ENCODE assay signal across 13 cellular contexts in genomic region chr22:38864361-38865191, GRCh38. TPM values are rescaled to one million over a fixed set of nuclear protein-coding genes. Genes with fewer than 3 reads are reported as not detected.
DNase-seq lines count a peak whose midpoint lies in the region; ATAC-seq, FAIRE-seq and TF ChIP-seq lines count a peak whose summit lies in the region.
"Had no signal": no experiment of that assay in that cellular context is flagged by ENCODE, and none has a peak within 500 bp of the region (broad histone marks: within the 10 kb centered on the region; RNA-seq: fewer than 3 reads in every experiment).

No MANE protein-coding gene starts in this region.

- POLR2A ChIA-PET in naive thymus-derived CD4-positive, alpha-beta T cell (lab: Charles Lee), result interaction anchor here (0.5 kb wide), 1 partner anchor 139 kb away, joined by 3 read pairs; no protein-coding TSS in a partner anchor

- peaks cover 4 to 5% of the 10 kb centered on the region in 2 donors for H3K36me3 Mint-ChIP-seq in activated naive CD4-positive, alpha-beta T cell treated with anti-CD3 and anti-CD28 coated beads, Interleukin-2, amount 50 U/mL, for 72 hours
- H3K36me3 Mint-ChIP-seq in naive thymus-derived CD4-positive, alpha-beta T cell, result peaks cover 0 to 2% (median 0%) of the 10 kb centered on the region in 5 donors
- H3K36me3 Mint-ChIP-seq: immature natural killer cell had no signal

- no peaks in the 10 kb centered on the region for H3K9me3 ChIP-seq in esophagus muscularis mucosa
- no peaks in the 10 kb centered on the region for H3K9me3 ChIP-seq in naive thymus-derived CD4-positive, alpha-beta T cell (ENCODE audit: control insufficient read depth in 2 of 3, low read length in 3 of 3)
- no peaks in the 10 kb centered on the region for H3K9me3 ChIP-seq in aorta (ENCODE audit: control insufficient read depth, low read length)
- no peaks in the 10 kb centered on the region for H3K9me3 ChIP-seq in kidney (ENCODE audit: control insufficient read depth in 1 of 2, low read length in 2 of 2)

- DNase-seq in activated naive CD4-positive, alpha-beta T cell treated with anti-CD3 and anti-CD28 coated beads, Interleukin-2, amount 50 U/mL, for 72 hours (ENCODE audit: low spot score in 2 of 2), result peak in 1 of 2 donors; percentile 54
- no peak for DNase-seq in activated naive CD4-positive, alpha-beta T cell treated with anti-CD3 and anti-CD28 coated beads, Interleukin-2, amount 50 U/mL, for 16 hours
- no peak for DNase-seq in esophagus muscularis mucosa (ENCODE audit: extremely low spot score)
- DNase-seq in naive thymus-derived CD4-positive, alpha-beta T cell, result no peak
- DNase-seq in aorta, result peak; percentile 74 to 87
- DNase-seq in NCI-H82 (lab: John Stamatoyannopoulos, UW), result no peak
- DNase-seq in NCI-H526 treated with DMSO at 0.1 percent for 48 hours (lab: John Stamatoyannopoulos, UW), result no peak
- DNase-seq in kidney, result no peak
- DNase-seq: effector memory CD4-positive, alpha-beta T cell; immature natural killer cell; NK-92 treated with Interleukin-12 subunit alpha and Interleukin-12 subunit beta, amount 100 ng/mL, for 24 hours; T-helper 2 cell had no signal

- no peak for TF ChIP-seq POLR2A in esophagus muscularis mucosa (IDR thresholded peaks at IDR 0.05; ENCODE audit: low read depth)

- ATAC-seq in activated naive CD4-positive, alpha-beta T cell treated with anti-CD3 and anti-CD28 coated beads, Interleukin-2, amount 50 U/mL, for 72 hours, result no peak
- no peak for ATAC-seq in naive thymus-derived CD4-positive, alpha-beta T cell
- peak; percentile 37 for ATAC-seq in aorta (ENCODE audit: low FRiP score)

- WGBS in esophagus muscularis mucosa, result 36% methylated on average over 2 of the region's 24 CpGs
- WGBS in aorta, 2 donors, result 19 to 20% methylated on average over 24 of the region's 24 CpGs

- H3K27me3 Mint-ChIP-seq in naive thymus-derived CD4-positive, alpha-beta T cell, result no peaks in the 10 kb centered on the region

- H3K4me1 ChIP-seq in esophagus muscularis mucosa (peaks cover 73 to 92% (median 86%) of the 10 kb centered on the region in 4 donors), aorta (ENCODE audit: control insufficient read depth in 1 of 2, insufficient read depth in 2 of 2, low read length in 2 of 2) (peaks cover 0 to 3% of the 10 kb centered on the region in 2 donors), kidney (ENCODE audit: control insufficient read depth in 1 of 2, insufficient read depth in 1 of 2, low read depth in 1 of 2, low read length in 2 of 2) (peaks cover 3 to 13% of the 10 kb centered on the region in 2 donors)
- H3K4me1 ChIP-seq in naive thymus-derived CD4-positive, alpha-beta T cell (ENCODE audit: control insufficient read depth in 2 of 2, insufficient read depth in 2 of 2, low read length in 2 of 2), result peaks cover under 1 to 9% of the 10 kb centered on the region in 2 donors

- FAIRE-seq in kidney (lab: Jason Lieb, UNC), result no peak

- H3K36me3 ChIP-seq in esophagus muscularis mucosa, result peaks cover 13 to 50% (median 39%) of the 10 kb centered on the region in 4 donors
- H3K36me3 ChIP-seq in naive thymus-derived CD4-positive, alpha-beta T cell (ENCODE audit: control insufficient read depth in 2 of 3, insufficient read depth in 3 of 3, low read length in 3 of 3), result peaks cover 0 to 42% (median under 1%) of the 10 kb centered on the region in 3 experiments
- H3K36me3 ChIP-seq in aorta (ENCODE audit: control insufficient read depth in 1 of 2, insufficient read depth in 2 of 2, low read length in 1 of 2), result no peaks in the 10 kb centered on the region
- peaks cover 0 to 1% of the 10 kb centered on the region in 2 donors for H3K36me3 ChIP-seq in kidney (ENCODE audit: control insufficient read depth in 1 of 2, insufficient read depth in 2 of 2, low read length in 2 of 2)

- H3K4me3 ChIP-seq in esophagus muscularis mucosa, result peak overlapping the region in 1 of 4 donors; percentile 12
- H3K4me3 ChIP-seq in naive thymus-derived CD4-positive, alpha-beta T cell (ENCODE audit: low read length), result no peak overlapping the region
- no peak overlapping the region for H3K4me3 ChIP-seq in aorta (ENCODE audit: low read length in 2 of 2)
- H3K4me3 ChIP-seq in kidney (ENCODE audit: low read length in 2 of 2), result no peak overlapping the region

- peak overlapping the region; percentile 69 to 77 (median 74) for H3K27ac ChIP-seq in esophagus muscularis mucosa (replicated peaks in 1 of 4)
- H3K27ac ChIP-seq in naive thymus-derived CD4-positive, alpha-beta T cell (ENCODE audit: low read depth, low read length), result no peak overlapping the region
- no peak overlapping the region for H3K27ac ChIP-seq in aorta (ENCODE audit: low read depth in 1 of 2, low read length in 2 of 2)
- H3K27ac ChIP-seq in kidney (ENCODE audit: low read depth in 2 of 2, low read length in 2 of 2), result no peak overlapping the region

- no peak overlapping the region for H3K4me3 Mint-ChIP-seq in naive thymus-derived CD4-positive, alpha-beta T cell
- H3K4me3 Mint-ChIP-seq: activated T-helper 1 cell treated with anti-CD3 and anti-CD28 coated beads, Interleukin-12 subunit alpha, Interleukin-12 subunit beta, Interleukin-2, Interleukin-4 antibody, amounts not matched to agents 30 ng/mL and 10 ng/mL and 1 ng/mL, durations not matched to agents 14 hours and 24 hours and 36 hours; immature natural killer cell had no signal

- CTCF ChIA-PET in naive thymus-derived CD4-positive, alpha-beta T cell (lab: Charles Lee), result no interaction called here

- H3K27me3 ChIP-seq in esophagus muscularis mucosa, result no peaks in the 10 kb centered on the region
- H3K27me3 ChIP-seq in naive thymus-derived CD4-positive, alpha-beta T cell (ENCODE audit: control insufficient read depth in 2 of 2, insufficient read depth in 2 of 2, low read length in 2 of 2), result no peaks in the 10 kb centered on the region
- H3K27me3 ChIP-seq in aorta (ENCODE audit: control insufficient read depth in 1 of 2, insufficient read depth in 2 of 2, low read length in 1 of 2), result no peaks in the 10 kb centered on the region

- no peak for TF ChIP-seq EP300 in esophagus muscularis mucosa (IDR thresholded peaks at IDR 0.05)

- H3K4me1 Mint-ChIP-seq in naive thymus-derived CD4-positive, alpha-beta T cell, result peaks cover 12 to 31% (median 17%) of the 10 kb centered on the region in 7 donors

- no peak for TF ChIP-seq CTCF in esophagus muscularis mucosa (IDR thresholded peaks at IDR 0.05)
- no peak for TF ChIP-seq CTCF in kidney (IDR thresholded peaks at IDR 0.05; ENCODE audit: borderline replicate concordance, extremely low read depth, insufficient read depth)

- no peaks in the 10 kb centered on the region for H3K9me3 Mint-ChIP-seq in activated naive CD4-positive, alpha-beta T cell treated with anti-CD3 and anti-CD28 coated beads, Interleukin-2, amount 50 U/mL, for 72 hours
- H3K9me3 Mint-ChIP-seq in naive thymus-derived CD4-positive, alpha-beta T cell, result no peaks in the 10 kb centered on the region
- H3K9me3 Mint-ChIP-seq: activated T-helper 1 cell treated with anti-CD3 and anti-CD28 coated beads, Interleukin-12 subunit alpha, Interleukin-12 subunit beta, Interleukin-2, Interleukin-4 antibody, amounts not matched to agents 30 ng/mL and 10 ng/mL and 1 ng/mL, durations not matched to agents 14 hours and 24 hours and 36 hours; immature natural killer cell had no signal

- peak overlapping the region in 1 of 2 donors; percentile 10 for H3K9ac ChIP-seq in kidney (ENCODE audit: low read length in 2 of 2)

- peak overlapping the region; percentile 65 to 79 for H3K27ac Mint-ChIP-seq in activated naive CD4-positive, alpha-beta T cell treated with anti-CD3 and anti-CD28 coated beads, Interleukin-2, amount 50 U/mL, for 72 hours
- H3K27ac Mint-ChIP-seq in naive thymus-derived CD4-positive, alpha-beta T cell, result peak overlapping the region in 5 of 9 donors; percentile 10 to 59 (median 38)
- H3K27ac Mint-ChIP-seq: activated T-helper 1 cell treated with anti-CD3 and anti-CD28 coated beads, Interleukin-12 subunit alpha, Interleukin-12 subunit beta, Interleukin-2, Interleukin-4 antibody, amounts not matched to agents 30 ng/mL and 10 ng/mL and 1 ng/mL, durations not matched to agents 14 hours and 24 hours and 36 hours had no signal

- intact Hi-C loops in esophagus muscularis mucosa (cut with DNase I), result loop anchor here (5.0 kb wide), 2 partner anchors 118 to 278 kb away; partner anchors contain the start of gene APOBEC3B
- intact Hi-C loops in naive thymus-derived CD4-positive, alpha-beta T cell (cut with micrococcal nuclease), result no loop called here
- intact Hi-C loops in aorta (cut with DNase I), result loop anchor here (5.0 kb wide), 3 partner anchors 97 to 258 kb away; partner anchors contain the start of gene APOBEC3B (in 1 of the 2)
- intact Hi-C loops in kidney (cut with DNase I), result loop anchor here (10.0 kb wide), 2 partner anchors 140 to 250 kb away; no protein-coding TSS in a partner anchor

RNA-seq across cellular contexts. Expression of gene CBX6, which starts 7.4 kb away (rescaled TPM):
- total RNA-seq in activated naive CD4-positive, alpha-beta T cell treated with anti-CD3 and anti-CD28 coated beads, Interleukin-2, amount 50 U/mL, for 72 hours, result 10 to 100 TPM; 46.9 to 92.6 TPM
- total RNA-seq in esophagus muscularis mucosa, result 100 to 1,000 TPM in 3 of 4 donors, 10 to 100 TPM in 1; 73.7 to 172 (median 129) TPM
- total RNA-seq in naive thymus-derived CD4-positive, alpha-beta T cell, result 10 to 100 TPM; 41.7 to 77.0 (median 73.4) TPM
- polyA plus RNA-seq in naive thymus-derived CD4-positive, alpha-beta T cell, result 1 to 10 TPM; 6.3 to 7.2 TPM
- total RNA-seq in aorta, result 100 to 1,000 TPM in 1 of 2 donors, 10 to 100 TPM in 1; 97.2 to 104 TPM
- 10 to 100 TPM; 17.5 to 38.9 TPM for polyA plus RNA-seq in aorta
- total RNA-seq in kidney, result 113 TPM
- polyA plus RNA-seq in kidney (ENCODE audit: insufficient read depth, low read depth, low replicate concordance), result 24.9 TPM

RNA-seq across cellular contexts. Expression of gene NPTXR, which starts 20.7 kb away (rescaled TPM):
- 1 to 10 TPM in 1 of 2 donors, under 1 TPM in 1; 0.75 to 1.1 TPM for total RNA-seq in activated naive CD4-positive, alpha-beta T cell treated with anti-CD3 and anti-CD28 coated beads, Interleukin-2, amount 50 U/mL, for 72 hours
- total RNA-seq in esophagus muscularis mucosa (10 to 100 TPM in 1 of 4 donors, 1 to 10 TPM in 3; 8.2 to 15.0 (median 8.8) TPM), aorta (10 to 100 TPM; 16.5 to 21.9 TPM), kidney (12.5 TPM)
- total RNA-seq in naive thymus-derived CD4-positive, alpha-beta T cell, result 10 to 100 TPM in 2 of 5 experiments, 1 to 10 TPM in 2, under 1 TPM in 1; 0.85 to 12.9 (median 7.8) TPM
- polyA plus RNA-seq in naive thymus-derived CD4-positive, alpha-beta T cell, result 1 to 10 TPM; 1.1 to 1.4 TPM
- polyA plus RNA-seq in aorta (10 to 100 TPM in 1 of 2 donors, 1 to 10 TPM in 1; 6.1 to 11.3 TPM), kidney (ENCODE audit: insufficient read depth, low read depth, low replicate concordance) (1.1 TPM)

Comparison
In these comparisons a context has a peak if more than half of its experiments do, and no peak if none do; other contexts are left out.
1. DNase-seq: peak in aorta (2 of 2); none in activated naive CD4-positive, alpha-beta T cell treated with anti-CD3 and anti-CD28 coated beads, Interleukin-2, amount 50 U/mL, for 16 hours (single experiment), esophagus muscularis mucosa (single experiment), naive thymus-derived CD4-positive, alpha-beta T cell (0 of 9), NCI-H82 (single experiment), NCI-H526 treated with DMSO at 0.1 percent for 48 hours (single experiment) and kidney (single experiment).
2. H3K27ac ChIP-seq: peak in esophagus muscularis mucosa (4 of 4); none in naive thymus-derived CD4-positive, alpha-beta T cell (single experiment), aorta (0 of 2) and kidney (0 of 2).
3. intact Hi-C loops: an anchor here in esophagus muscularis mucosa (5.0 kb wide), aorta (5.0 kb wide) and kidney (10.0 kb wide); none called in naive thymus-derived CD4-positive, alpha-beta T cell.